ENCODE assay signal across 1 cellular context in the genomic region with DNA sequence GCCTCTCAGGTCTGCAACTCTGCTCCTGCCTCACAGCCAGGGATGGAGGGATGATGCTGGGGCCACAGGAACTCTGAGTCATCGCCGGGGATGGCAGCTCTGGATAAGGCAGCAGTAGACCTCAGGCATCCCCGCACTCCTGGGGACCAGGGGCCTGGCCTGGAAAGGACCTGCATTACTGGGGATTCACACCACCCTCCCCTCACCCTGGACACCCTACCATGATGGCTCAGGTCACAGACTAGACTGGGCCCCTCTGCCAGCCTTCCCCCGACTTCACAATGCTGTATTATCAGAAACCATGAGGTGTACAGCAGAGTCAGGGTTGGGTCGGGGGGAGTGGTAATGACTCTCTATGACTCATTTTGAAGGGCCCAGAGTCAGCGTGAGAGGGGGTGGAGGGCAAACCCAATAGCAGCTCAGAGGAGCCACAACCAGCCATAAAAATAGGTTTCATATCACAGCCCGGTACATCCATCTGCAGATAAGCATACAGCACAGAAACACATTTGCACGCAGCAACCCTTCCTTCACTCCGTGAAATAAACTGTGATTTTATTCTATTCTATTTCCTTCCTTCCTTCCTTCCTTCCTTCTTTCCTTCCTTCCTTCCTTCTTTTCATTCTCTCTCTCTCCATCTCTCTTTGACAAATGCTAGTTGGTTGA.
TF ChIP-seq lines count a peak whose summit lies in the region.

No MANE protein-coding gene starts in this region.

TF ChIP-seq in A549, 52 proteins besides CTCF, POLR2A, EP300 and RAD21 (continued from another document):
- TF ChIP-seq FOSL2 (IDR thresholded peaks at IDR 0.05) = no peak
- TF ChIP-seq FOSL2 (CRISPR knock-in tag; IDR thresholded peaks at IDR 0.05) = no peak
